Comparison of ENCODE assay signal across 8 cellular contexts in the genomic region with DNA sequence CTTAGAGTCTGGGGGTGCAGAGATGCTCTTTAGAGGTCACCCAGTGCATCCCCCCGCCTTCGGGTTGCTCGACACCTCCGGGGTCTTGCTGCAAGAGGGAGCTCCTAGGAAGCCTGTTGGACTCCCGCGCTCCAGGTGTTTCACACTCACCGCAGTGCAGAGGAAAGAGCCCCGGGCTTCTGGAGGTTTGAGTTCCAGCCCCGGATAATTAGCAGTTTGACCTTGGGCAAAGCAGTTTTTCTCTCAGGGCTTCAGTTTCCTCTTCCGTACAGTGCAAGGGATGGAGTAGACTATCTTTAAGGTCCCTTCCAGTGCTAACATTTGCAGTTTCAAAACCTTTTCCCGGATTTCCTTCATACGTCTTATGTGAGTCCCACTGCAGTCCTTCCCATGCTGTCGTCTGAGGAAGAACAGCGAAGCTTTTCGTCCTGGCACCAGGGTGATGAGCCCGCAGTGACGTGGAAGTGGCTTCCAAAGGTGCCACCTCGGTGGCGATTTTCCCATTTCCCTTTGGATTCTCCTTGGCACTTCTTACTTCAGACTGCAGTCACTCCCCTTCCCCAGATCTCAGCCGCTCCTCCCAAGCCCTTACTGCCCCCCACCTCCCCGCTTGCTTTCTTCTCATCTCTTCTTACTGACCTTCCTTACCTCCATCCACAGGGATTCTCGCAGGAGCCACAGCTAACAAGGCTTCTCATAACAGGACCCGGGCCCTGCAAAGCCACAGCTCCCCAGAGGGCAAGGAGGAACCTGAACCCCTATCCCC. TPM values are rescaled to one million over a fixed set of nuclear protein-coding genes. Genes with fewer than 3 reads are reported as not detected.
A peak's percentile ranks its signal among the peaks of the same experiment; 100 is the strongest.
DNase-seq lines count a peak whose midpoint lies in the region; ATAC-seq lines count a peak whose summit lies in the region.

No MANE protein-coding gene starts in this region.

- H3K9me3 ChIP-seq in duodenal mucosa (ENCODE audit: control insufficient read depth in 1 of 2, low read length in 2 of 2) = no peaks in the 10 kb centered on the region

- peak overlapping the region; percentile 83 to 98 (median 95) for H3K27ac Mint-ChIP-seq in naive thymus-derived CD8-positive, alpha-beta T cell

- H3K4me1 ChIP-seq in duodenal mucosa (ENCODE audit: control insufficient read depth in 1 of 2, insufficient read depth in 2 of 2, low read length in 2 of 2) = peaks cover 34 to 39% of the 10 kb centered on the region in 2 donors

- peaks cover 31 to 59% (median 53%) of the 10 kb centered on the region in 4 donors for H3K4me1 Mint-ChIP-seq in naive thymus-derived CD8-positive, alpha-beta T cell

- DNase-seq in NAMALWA (ENCODE audit: low spot score) (peak; percentile 53), amniotic stem cell (lab: John Stamatoyannopoulos, UW) (no peak), NCI-H526 treated with DMSO at 0.1 percent for 48 hours (lab: John Stamatoyannopoulos, UW) (no peak), hepatic stellate cell (ENCODE audit: low spot score) (no peak), cortex of kidney (lab: John Stamatoyannopoulos, UW) (no peak)
- peak in 1 of 10 donors; percentile 7 for DNase-seq in naive thymus-derived CD8-positive, alpha-beta T cell

- H3K9ac ChIP-seq in duodenal mucosa (ENCODE audit: low read depth in 1 of 2, low read length in 2 of 2) = peak overlapping the region; percentile 74 to 78

- H3K27me3 ChIP-seq in duodenal mucosa (ENCODE audit: control insufficient read depth in 1 of 2, insufficient read depth in 2 of 2, low read length in 2 of 2) = no peaks in the 10 kb centered on the region

- peak overlapping the region; percentile 13 for H3K27ac ChIP-seq in duodenal mucosa (ENCODE audit: low read depth, low read length)

- no peak for ATAC-seq in naive thymus-derived CD8-positive, alpha-beta T cell

- peak overlapping the region; percentile 79 for H3K4me3 ChIP-seq in GM08714 (ENCODE audit: low read length)
- peak overlapping the region; percentile 87 to 91 for H3K4me3 ChIP-seq in duodenal mucosa (ENCODE audit: low read depth in 1 of 2, low read length in 2 of 2)

- H3K27me3 Mint-ChIP-seq in naive thymus-derived CD8-positive, alpha-beta T cell = no peaks in the 10 kb centered on the region

- no peaks in the 10 kb centered on the region for H3K9me3 Mint-ChIP-seq in naive thymus-derived CD8-positive, alpha-beta T cell

- peaks cover 0 to 55% (median 10%) of the 10 kb centered on the region in 3 donors for H3K36me3 Mint-ChIP-seq in naive thymus-derived CD8-positive, alpha-beta T cell

- H3K4me3 Mint-ChIP-seq in naive thymus-derived CD8-positive, alpha-beta T cell = peak overlapping the region; percentile 88 to 97 (median 94)

- peaks cover 32 to 44% of the 10 kb centered on the region in 2 donors for H3K36me3 ChIP-seq in duodenal mucosa (ENCODE audit: control insufficient read depth in 1 of 2, insufficient read depth in 2 of 2, low read length in 2 of 2)

- POLR2A ChIA-PET in naive thymus-derived CD8-positive, alpha-beta T cell (lab: Charles Lee) = interaction anchor here (0.5 to 7.5 kb wide), 26 partner anchors 9 to 1049 kb away, joined by 3 to 206 read pairs (median 4); a partner anchor contains a TSS

RNA-seq across cellular contexts. Expression of a gene that starts 0.6 kb away (rescaled TPM):
- 10 to 100 TPM; 33.6 to 40.5 TPM for total RNA-seq in naive thymus-derived CD8-positive, alpha-beta T cell
- 100 to 1,000 TPM; 108 to 119 (median 109) TPM for polyA plus RNA-seq in naive thymus-derived CD8-positive, alpha-beta T cell

RNA-seq across cellular contexts. Expression of a gene that starts 1.0 kb away (rescaled TPM):
- 10 to 100 TPM; 57.0 to 61.6 TPM for total RNA-seq in naive thymus-derived CD8-positive, alpha-beta T cell
- 10 to 100 TPM; 77.0 to 93.6 (median 89.7) TPM for polyA plus RNA-seq in naive thymus-derived CD8-positive, alpha-beta T cell

RNA-seq across cellular contexts. Expression of a gene that starts 10.1 kb away (rescaled TPM):
- 1 to 10 TPM; 1.1 to 1.4 TPM for total RNA-seq in naive thymus-derived CD8-positive, alpha-beta T cell
- polyA plus RNA-seq in naive thymus-derived CD8-positive, alpha-beta T cell = under 1 TPM; 0.14 to 0.41 (median 0.28) TPM

RNA-seq across cellular contexts. Expression of a gene that starts 21.4 kb away (rescaled TPM):
- 100 to 1,000 TPM in 1 of 2 experiments, 10 to 100 TPM in 1; 95.1 to 100 TPM for total RNA-seq in naive thymus-derived CD8-positive, alpha-beta T cell
- 100 to 1,000 TPM in 1 of 3 donors, 10 to 100 TPM in 2; 75.8 to 114 (median 80.3) TPM for polyA plus RNA-seq in naive thymus-derived CD8-positive, alpha-beta T cell

RNA-seq across cellular contexts. Expression of a gene that starts 53.9 kb away (rescaled TPM):
- 100 to 1,000 TPM; 425 to 448 TPM for total RNA-seq in naive thymus-derived CD8-positive, alpha-beta T cell
- polyA plus RNA-seq in naive thymus-derived CD8-positive, alpha-beta T cell = 100 to 1,000 TPM; 690 to 865 (median 728) TPM
